15 cellular contexts compared by ENCODE assay signal in the genomic region with DNA sequence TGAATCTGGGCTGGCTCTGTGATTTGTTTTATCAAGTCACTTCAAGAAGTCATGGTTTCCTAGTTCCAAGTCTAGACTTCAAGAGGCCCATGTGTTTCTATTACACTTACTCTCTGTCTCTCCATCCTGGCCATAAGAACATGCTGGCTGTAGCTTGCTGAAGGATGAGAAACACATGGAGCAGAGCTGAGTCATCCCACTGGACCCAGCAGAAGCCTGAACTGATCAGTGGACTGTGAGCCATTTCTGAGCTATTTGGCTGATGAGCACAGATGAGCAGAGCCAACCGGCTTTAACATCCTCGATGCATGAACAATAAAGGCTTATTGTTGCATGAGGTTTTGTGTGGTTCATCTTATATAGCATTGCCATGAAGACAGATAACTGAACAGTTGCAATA.
DNase-seq lines count a peak whose midpoint lies in the region; ATAC-seq and TF ChIP-seq lines count a peak whose summit lies in the region.
"Had no signal": no experiment of that assay in that cellular context is flagged by ENCODE, and none has a peak within 500 bp of the region (broad histone marks: within the 10 kb centered on the region; RNA-seq: fewer than 3 reads in every experiment).

No MANE protein-coding gene starts in this region.

- H2AFZ ChIP-seq in ACC112 (ENCODE audit: low read length, unreplicated experiment) = no peak overlapping the region
- H2AFZ ChIP-seq: GM23338 had no signal

- H3K4me1 ChIP-seq in ACC112 (ENCODE audit: control insufficient read depth, insufficient read depth, low read length, unreplicated experiment) (peaks cover 74% of the 10 kb centered on the region), mesodermal cell (ENCODE audit: control insufficient read depth, insufficient read depth, low read length, poor library complexity, severe bottlenecking) (peaks cover 30% of the 10 kb centered on the region)
- H3K4me1 ChIP-seq: SJCRH30 had no signal

- no peaks in the 10 kb centered on the region for H3K9me3 Mint-ChIP-seq in activated T-cell treated with anti-CD3 and anti-CD28 coated beads, Interleukin-2, amount 50 U/mL, for 24 hours
- H3K9me3 Mint-ChIP-seq: GM23338 had no signal

- H3K27me3 ChIP-seq in ACC112 (ENCODE audit: insufficient read depth, low read length) = no peaks in the 10 kb centered on the region
- H3K27me3 ChIP-seq: SJCRH30 had no signal

- ATAC-seq in HG03045 (IDR thresholded peaks at IDR 0.05; ENCODE audit: unreplicated experiment) = no peak
- no peak for ATAC-seq in GM21619 (IDR thresholded peaks at IDR 0.05; ENCODE audit: unreplicated experiment)
- ATAC-seq: GM12878, GM23338 had no signal

- no peaks in the 10 kb centered on the region for H3K9me3 ChIP-seq in mesodermal cell (ENCODE audit: control insufficient read depth, low read length)
- H3K9me3 ChIP-seq: SJCRH30 had no signal

- H3K36me3 Mint-ChIP-seq in activated T-cell treated with anti-CD3 and anti-CD28 coated beads, Interleukin-2, amount 50 U/mL, for 24 hours (ENCODE audit: low read depth) = no peaks in the 10 kb centered on the region
- H3K36me3 Mint-ChIP-seq: immature natural killer cell had no signal

- no peaks in the 10 kb centered on the region for H3K4me1 Mint-ChIP-seq in activated T-cell treated with anti-CD3 and anti-CD28 coated beads, Interleukin-2, amount 50 U/mL, for 24 hours (ENCODE audit: low read depth)
- H3K4me1 Mint-ChIP-seq: B cell, immature natural killer cell had no signal

- H3K27ac ChIP-seq in ACC112 (ENCODE audit: low read depth, low read length) = peak overlapping the region; percentile 100
- peak overlapping the region; percentile 19 for H3K27ac ChIP-seq in mesodermal cell (ENCODE audit: low read depth, low read length, severe bottlenecking)
- H3K27ac ChIP-seq: SJCRH30 had no signal

- peak; percentile 73 for DNase-seq in NCI-H226
- DNase-seq in epithelial cell of proximal tubule (ENCODE audit: low read depth) = peak; percentile 95
- no peak for DNase-seq in activated T-cell treated with anti-CD3 and anti-CD28 coated beads, Interleukin-2, amount 50 U/mL, for 24 hours
- no peak for DNase-seq in activated CD4-positive, alpha-beta T cell treated with anti-CD3 and anti-CD28 coated beads for 48 hours
- DNase-seq: caudate nucleus, immature natural killer cell, NCI-H187, SJCRH30 had no signal

- H3K4me3 ChIP-seq in ACC112 (ENCODE audit: low read depth, low read length) (no peak overlapping the region), epithelial cell of proximal tubule (ENCODE audit: low read depth, low read length) (no peak overlapping the region), mesodermal cell (ENCODE audit: extremely low read depth, insufficient read depth, low read length, poor library complexity, severe bottlenecking) (no peak overlapping the region)
- H3K4me3 ChIP-seq: GM12878, GM23338, SJCRH30 had no signal

- H3K4me3 Mint-ChIP-seq in activated T-cell treated with anti-CD3 and anti-CD28 coated beads, Interleukin-2, amount 50 U/mL, for 24 hours = no peak overlapping the region
- H3K4me3 Mint-ChIP-seq: B cell, GM23338, immature natural killer cell had no signal

- H3K36me3 ChIP-seq in ACC112 (ENCODE audit: insufficient read depth, low read length) (no peaks in the 10 kb centered on the region; the same call in 1 of the 2 replicates), mesodermal cell (ENCODE audit: control insufficient read depth, insufficient read depth, low read length) (no peaks in the 10 kb centered on the region)
- H3K36me3 ChIP-seq: SJCRH30 had no signal

- peaks cover 6% of the 10 kb centered on the region for H3K79me2 ChIP-seq in ACC112 (ENCODE audit: control insufficient read depth, insufficient read depth, low read length, unreplicated experiment)

- 100% methylated on average over 2 of the region's 2 CpGs; no CpG with 5 or more reads in 1 of the 2 experiments for WGBS in mesodermal cell (ENCODE audit: insufficient coverage in 2 of 2), 2 experiments

- no peak overlapping the region for H3K27ac Mint-ChIP-seq in activated T-cell treated with anti-CD3 and anti-CD28 coated beads, Interleukin-2, amount 50 U/mL, for 24 hours
- H3K27ac Mint-ChIP-seq: B cell, GM23338, immature natural killer cell had no signal

- H3K27me3 Mint-ChIP-seq in activated T-cell treated with anti-CD3 and anti-CD28 coated beads, Interleukin-2, amount 50 U/mL, for 24 hours = peaks cover 2% of the 10 kb centered on the region

- TF ChIP-seq CTCF in epithelial cell of proximal tubule (conservative IDR thresholded peaks at IDR 0.05; ENCODE audit: low read depth, low read length) = no peak

Comparison
In these comparisons a context has a peak if more than half of its experiments do, and no peak if none do; other contexts are left out.
1. DNase-seq: peak in NCI-H226 (single experiment) and epithelial cell of proximal tubule (single experiment); none in activated T-cell treated with anti-CD3 and anti-CD28 coated beads, Interleukin-2, amount 50 U/mL, for 24 hours (single experiment) and activated CD4-positive, alpha-beta T cell treated with anti-CD3 and anti-CD28 coated beads for 48 hours (single experiment).